In the genomic region with DNA sequence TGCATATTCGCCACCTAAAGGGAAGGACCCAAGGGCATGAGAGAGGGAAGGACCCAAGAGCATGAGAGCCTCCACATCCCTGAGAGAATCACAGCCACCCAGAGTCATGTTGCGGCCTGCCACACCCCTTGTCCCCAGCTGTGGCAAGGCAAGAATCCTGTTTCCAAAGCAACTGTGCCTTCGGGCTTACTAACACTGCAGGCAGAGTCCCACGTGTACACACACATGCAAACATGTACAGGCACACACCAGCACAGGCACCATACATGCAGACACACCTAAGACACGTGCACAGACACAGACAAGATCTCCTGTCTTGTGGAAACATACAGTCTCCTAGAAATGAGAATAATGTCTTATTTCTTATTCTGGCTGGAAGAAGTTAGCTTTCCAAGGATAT, we compare ENCODE assay signal across 21 cellular contexts.
DNase-seq lines count a peak whose midpoint lies in the region; ATAC-seq and TF ChIP-seq lines count a peak whose summit lies in the region.
"Had no signal": no experiment of that assay in that cellular context is flagged by ENCODE, and none has a peak within 500 bp of the region (broad histone marks: within the 10 kb centered on the region; RNA-seq: fewer than 3 reads in every experiment).

No MANE protein-coding gene starts in this region.

- H4K20me1 ChIP-seq in osteoblast (ENCODE audit: insufficient read depth, low read length) = no peaks in the 10 kb centered on the region

- TF ChIP-seq CTCF in foreskin keratinocyte (conservative IDR thresholded peaks at IDR 0.05) (no peak), osteoblast (IDR thresholded peaks at IDR 0.05; ENCODE audit: extremely low read depth, low read depth, low read length) (no peak)

- no peak overlapping the region for H3K4me3 ChIP-seq in osteoblast (ENCODE audit: insufficient read depth, low read length)
- H3K4me3 ChIP-seq: MG63 had no signal

- ATAC-seq in foreskin keratinocyte = peak; percentile 48
- no peak for ATAC-seq in HG03457 (IDR thresholded peaks at IDR 0.05; ENCODE audit: unreplicated experiment)

- H3K27me3 ChIP-seq in foreskin keratinocyte = no peaks in the 10 kb centered on the region
- peaks cover 5% of the 10 kb centered on the region for H3K27me3 ChIP-seq in osteoblast (ENCODE audit: insufficient read depth, low read length)
- H3K27me3 ChIP-seq: BE2C, MG63 had no signal

- H3K9me3 ChIP-seq in osteoblast (ENCODE audit: low read depth, low read length) = no peaks in the 10 kb centered on the region
- H3K9me3 ChIP-seq: BE2C, MG63, SK-N-SH had no signal

- H3K27ac ChIP-seq in foreskin keratinocyte (no peak overlapping the region), osteoblast (ENCODE audit: low read depth, low read length) (no peak overlapping the region)
- H3K27ac ChIP-seq: HL-60 had no signal

- no peaks in the 10 kb centered on the region for H3K36me3 ChIP-seq in osteoblast (ENCODE audit: insufficient read depth, low read length)
- H3K36me3 ChIP-seq: BE2C, MG63 had no signal

- no peaks in the 10 kb centered on the region for H3K79me2 ChIP-seq in osteoblast (ENCODE audit: insufficient read depth, low read length)

- no peak overlapping the region for H2AFZ ChIP-seq in osteoblast (ENCODE audit: low read length)

- no peak overlapping the region for H3K4me2 ChIP-seq in osteoblast (ENCODE audit: insufficient read depth, low read length)
- H3K4me2 ChIP-seq: SK-N-SH had no signal

- H3K4me1 ChIP-seq in foreskin keratinocyte = no peaks in the 10 kb centered on the region
- peaks cover 16% of the 10 kb centered on the region for H3K4me1 ChIP-seq in osteoblast (ENCODE audit: insufficient read depth, low read length)
- H3K4me1 ChIP-seq: BE2C had no signal

- DNase-seq in NCI-H526 (lab: John Stamatoyannopoulos, UW) (peak; percentile 0 to 3), NCI-H526 treated with DMSO at 0.1 percent for 48 hours (lab: John Stamatoyannopoulos, UW) (no peak), SW480 (ENCODE audit: low spot score) (peak; percentile 57), foreskin keratinocyte (peak; percentile 35 to 47), osteoblast (ENCODE audit: insufficient read length, low spot score, missing footprints) (peak; percentile 15), HUDEP-2 (lab: John Stamatoyannopoulos, UW; ENCODE audit: unreplicated experiment in 76 of 76) (no peak)
- DNase-seq in activated effector memory CD4-positive, alpha-beta T cell treated with Interleukin-2 at 50 U/mL for 16 hours = no peak
- DNase-seq: 8988T, ACHN, BE2C, Calu3, DND-41, HCEC 1CT, KBM-7, MG63, NCI-H2029, NCI-H446 treated with DMSO at 0.1 percent for 48 hours, NCI-H774, SK-N-SH had no signal

Comparison
In these comparisons a context has a peak if more than half of its experiments do, and no peak if none do; other contexts are left out.
1. DNase-seq: peak in NCI-H526 (2 of 2), SW480 (single experiment), foreskin keratinocyte (2 of 2) and osteoblast (single experiment); none in NCI-H526 treated with DMSO at 0.1 percent for 48 hours (single experiment), HUDEP-2 (0 of 76) and activated effector memory CD4-positive, alpha-beta T cell treated with Interleukin-2 at 50 U/mL for 16 hours (single experiment).